In genomic region chr1:155082301-155082940, GRCh38 we compare ENCODE assay signal across 9 cellular contexts. TPM values are rescaled to one million over a fixed set of nuclear protein-coding genes. Genes with fewer than 3 reads are reported as not detected.
DNase-seq lines count a peak whose midpoint lies in the region; ATAC-seq and TF ChIP-seq lines count a peak whose summit lies in the region.
"Had no signal": no experiment of that assay in that cellular context is flagged by ENCODE, and none has a peak within 500 bp of the region (broad histone marks: within the 10 kb centered on the region; RNA-seq: fewer than 3 reads in every experiment).

No MANE protein-coding gene starts in this region.

- DNase-seq in GM23248 (peak; percentile 40), mesothelial cell of epicardium (ENCODE audit: low spot score in 2 of 2, unreplicated experiment in 2 of 2) (no peak), germinal center (ENCODE audit: low spot score) (no peak), foreskin melanocyte (no peak)
- peak; percentile 52 for DNase-seq in activated naive CD4-positive, alpha-beta T cell treated with anti-CD3 and anti-CD28 coated beads, Interleukin-2, amount 50 U/mL, for 16 hours

- peaks cover 52% of the 10 kb centered on the region for H3K4me1 Mint-ChIP-seq in mesothelial cell of epicardium

- H3K27me3 Mint-ChIP-seq in mesothelial cell of epicardium (ENCODE audit: low read depth), result peaks cover 41% of the 10 kb centered on the region

- H2AFZ ChIP-seq in ACC112 (ENCODE audit: low read length, unreplicated experiment) (no peak overlapping the region), GM23248 (no peak overlapping the region)

- no peaks in the 10 kb centered on the region for H3K79me2 ChIP-seq in ACC112 (ENCODE audit: control insufficient read depth, insufficient read depth, low read length, unreplicated experiment)
- no peaks in the 10 kb centered on the region for H3K79me2 ChIP-seq in GM23248 (ENCODE audit: insufficient read depth)

- H3K9ac ChIP-seq in GM23248, result no peak overlapping the region

- H3K27ac ChIP-seq in ACC112 (ENCODE audit: low read depth, low read length), result no peak overlapping the region
- H3K27ac ChIP-seq in GM23248, result no peak overlapping the region

- peaks cover 51% of the 10 kb centered on the region for H3K27me3 ChIP-seq in ACC112 (ENCODE audit: insufficient read depth, low read length)
- peaks cover 49% of the 10 kb centered on the region for H3K27me3 ChIP-seq in GM23248 (replicated peaks; ENCODE audit: insufficient read depth)

- H3K4me1 ChIP-seq in ACC112 (ENCODE audit: control insufficient read depth, insufficient read depth, low read length, unreplicated experiment), result peaks cover 27% of the 10 kb centered on the region
- H3K4me1 ChIP-seq in GM23248 (ENCODE audit: insufficient read depth), result peaks cover 5% of the 10 kb centered on the region; the same call in 1 of the 2 replicates

- no peaks in the 10 kb centered on the region for H3K9me2 ChIP-seq in GM23248 (ENCODE audit: insufficient read depth)

- in situ Hi-C loops in GM23248 (cut with MboI), result no loop called here

- no peaks in the 10 kb centered on the region for H3K9me3 Mint-ChIP-seq in mesothelial cell of epicardium

- no peak overlapping the region for H3K27ac Mint-ChIP-seq in mesothelial cell of epicardium

- H3K36me3 ChIP-seq in ACC112 (ENCODE audit: insufficient read depth, low read length), result no peaks in the 10 kb centered on the region
- H3K36me3 ChIP-seq in GM23248 (ENCODE audit: low read depth), result no peaks in the 10 kb centered on the region

- H3K4me3 ChIP-seq in ACC112 (ENCODE audit: low read depth, low read length) (peak overlapping the region; percentile 52), GM23248 (no peak overlapping the region)

- no peaks in the 10 kb centered on the region for H3K36me3 Mint-ChIP-seq in mesothelial cell of epicardium

- H3K4me3 Mint-ChIP-seq in mesothelial cell of epicardium, result peak overlapping the region; percentile 55

- H3F3A ChIP-seq in GM23248 (ENCODE audit: insufficient read depth), result peaks cover 7% of the 10 kb centered on the region

- 4 to 7% methylated on average over 34 of the region's 34 CpGs for WGBS in GM23248 (ENCODE audit: low coverage in 1 of 2, low lambda C conversion rate in 2 of 2, missing lambda C conversion rate in 2 of 2), 2 experiments

- H3K4me2 ChIP-seq in GM23248 (ENCODE audit: unreplicated experiment), result no peak overlapping the region

- no peak for ATAC-seq in HG03025 (IDR thresholded peaks at IDR 0.05; ENCODE audit: low FRiP score, unreplicated experiment)
- ATAC-seq in HG03139 (IDR thresholded peaks at IDR 0.05; ENCODE audit: unreplicated experiment), result no peak

- no peaks in the 10 kb centered on the region for H3K9me3 ChIP-seq in GM23248 (ENCODE audit: low read depth)

- TF ChIP-seq CTCF in mesothelial cell of epicardium (IDR thresholded peaks at IDR 0.05; ENCODE audit: unreplicated experiment), result no peak

- no peaks in the 10 kb centered on the region for H4K20me1 ChIP-seq in GM23248 (ENCODE audit: insufficient read depth)

RNA-seq across cellular contexts. Expression of gene EFNA3, which starts 3.8 kb away (rescaled TPM):
- 1.4 and 3.0 TPM in 2 replicates for total RNA-seq in GM23248 (2014; rRNA removed; shearing (Covaris generic))
- 2.5 and 2.7 TPM in 2 replicates for polyA plus RNA-seq in GM23248 (2016; fragmentation: Nextera tagmentation; extraction: Ambion mirVana)
- total RNA-seq in mesothelial cell of epicardium, result 14.6 to 17.8 TPM (median 15.4 TPM) in 3 replicates

RNA-seq across cellular contexts. Expression of gene EFNA4, which starts 18.9 kb away (rescaled TPM):
- total RNA-seq in GM23248 (2014; rRNA removed; shearing (Covaris generic)), result 2.4 and 5.5 TPM in 2 replicates
- polyA plus RNA-seq in GM23248 (2016; fragmentation: Nextera tagmentation; extraction: Ambion mirVana), result 4.4 and 4.6 TPM in 2 replicates
- total RNA-seq in mesothelial cell of epicardium, result 30.8 to 31.2 TPM (median 30.9 TPM) in 3 replicates

RNA-seq across cellular contexts. Expression of gene ADAM15, which starts 31.3 kb away (rescaled TPM):
- total RNA-seq in GM23248 (2014; rRNA removed; shearing (Covaris generic)), result 85.6 and 109 TPM in 2 replicates
- 73.0 and 80.4 TPM in 2 replicates for polyA plus RNA-seq in GM23248 (2016; fragmentation: Nextera tagmentation; extraction: Ambion mirVana)
- total RNA-seq in mesothelial cell of epicardium, result 32.7 to 36.1 TPM (median 36.1 TPM) in 3 replicates

RNA-seq across cellular contexts. Expression of gene EFNA1, which starts 45.3 kb away (rescaled TPM):
- total RNA-seq in GM23248 (2014; rRNA removed; shearing (Covaris generic)), result not detected in 2 replicates
- polyA plus RNA-seq in GM23248 (2016; fragmentation: Nextera tagmentation; extraction: Ambion mirVana), result not detected in 2 replicates
- 92.4 to 94.8 TPM (median 93.1 TPM) in 3 replicates for total RNA-seq in mesothelial cell of epicardium

RNA-seq across cellular contexts. Expression of gene DCST1, which starts 48.8 kb away (rescaled TPM):
- total RNA-seq in GM23248 (2014; rRNA removed; shearing (Covaris generic)), result not detected in 2 replicates
- not detected in 2 replicates for polyA plus RNA-seq in GM23248 (2016; fragmentation: Nextera tagmentation; extraction: Ambion mirVana)
- total RNA-seq in mesothelial cell of epicardium, result 0.58 TPM in 1 of 3 replicates, not detected in the others
- total RNA-seq: SK-MEL-5 had no signal

Comparison
In these comparisons a context has a peak if more than half of its experiments do, and no peak if none do; other contexts are left out.
1. DNase-seq: peak in GM23248 (single experiment) and activated naive CD4-positive, alpha-beta T cell treated with anti-CD3 and anti-CD28 coated beads, Interleukin-2, amount 50 U/mL, for 16 hours (single experiment); none in mesothelial cell of epicardium (0 of 2), germinal center (single experiment) and foreskin melanocyte (single experiment).